2 cellular contexts compared by ENCODE assay signal in genomic region chr6:33295621-33296369, GRCh38.
TF ChIP-seq lines count a peak whose summit lies in the region.

No MANE protein-coding gene starts in this region.

TF ChIP-seq in HepG2, 621 proteins besides CTCF, POLR2A, EP300 and RAD21:
- TF ChIP-seq HIVEP1 (CRISPR knock-in tag; IDR thresholded peaks at IDR 0.05) (0 out of 2 replicates have a peak, but pooled peaks have one; percentile 37), NR2C2 (CRISPR knock-in tag; IDR thresholded peaks at IDR 0.05; ENCODE audit: borderline replicate concordance) (peak; percentile 59), CREBL2 (CRISPR knock-in tag; IDR thresholded peaks at IDR 0.05; ENCODE audit: borderline replicate concordance) (no peak), TBX2 (CRISPR knock-in tag; IDR thresholded peaks at IDR 0.05; ENCODE audit: borderline replicate concordance) (0 out of 2 replicates have a peak, but pooled peaks have one; percentile 22), NR2F1 (CRISPR knock-in tag; IDR thresholded peaks at IDR 0.05) (0 out of 4 replicates have a peak, but pooled peaks of 1 of the 2 experiments have one; percentile 28), MIXL1 (CRISPR knock-in tag; IDR thresholded peaks at IDR 0.05) (no peak), NR2F6 (IDR thresholded peaks at IDR 0.05) (0 out of 2 replicates have a peak, but pooled peaks have one; percentile 19), NR2F6 (CRISPR knock-in tag; IDR thresholded peaks at IDR 0.05) (no peak)

TF ChIP-seq in SK-N-SH, 30 proteins besides CTCF, POLR2A, EP300 and RAD21:
- no peak for TF ChIP-seq FOXM1 (IDR thresholded peaks at IDR 0.05; ENCODE audit: low read depth)
- TF ChIP-seq ZBTB33 (IDR thresholded peaks at IDR 0.05; ENCODE audit: borderline replicate concordance, low read depth) = no peak
- TF ChIP-seq RCOR1 (IDR thresholded peaks at IDR 0.05; ENCODE audit: low read length) = no peak
